In genomic region chr4:113222006-113222405, GRCh38 we compare ENCODE assay signal across 23 cellular contexts.
DNase-seq lines count a peak whose midpoint lies in the region; ATAC-seq and TF ChIP-seq lines count a peak whose summit lies in the region.
"Had no signal": no experiment of that assay in that cellular context is flagged by ENCODE, and none has a peak within 500 bp of the region (broad histone marks: within the 10 kb centered on the region; RNA-seq: fewer than 3 reads in every experiment).

No MANE protein-coding gene starts in this region.

- no peak overlapping the region for H3K9ac ChIP-seq in GM23248
- no peak overlapping the region for H3K9ac ChIP-seq in mesenchymal stem cell (ENCODE audit: low read length)

- no peak overlapping the region for H3K14ac ChIP-seq in mesenchymal stem cell (ENCODE audit: low read length in 2 of 2)

- no peaks in the 10 kb centered on the region for H3K36me3 ChIP-seq in ACC112 (ENCODE audit: insufficient read depth, low read length)
- no peaks in the 10 kb centered on the region for H3K36me3 ChIP-seq in GM23248 (ENCODE audit: low read depth)
- no peaks in the 10 kb centered on the region for H3K36me3 ChIP-seq in mesenchymal stem cell (ENCODE audit: control insufficient read depth in 1 of 2, insufficient read depth in 2 of 2, low read depth in 1 of 2, low read length in 2 of 2)
- peaks cover 0 to 6% (median 0%) of the 10 kb centered on the region in 3 donors for H3K36me3 ChIP-seq in tibial nerve
- H3K36me3 ChIP-seq: ascending aorta, lower lobe of right lung, suprapubic skin had no signal

- no peak overlapping the region for H3K23ac ChIP-seq in mesenchymal stem cell (ENCODE audit: low read length in 2 of 2)

- peak overlapping the region; percentile 4; the same call in 1 of the 2 replicates for H3K4me3 ChIP-seq in ACC112 (ENCODE audit: low read depth, low read length)
- peak overlapping the region; percentile 8 for H3K4me3 ChIP-seq in GM23248
- H3K4me3 ChIP-seq in mesenchymal stem cell (ENCODE audit: insufficient read depth in 1 of 2, low read depth in 1 of 2, low read length in 2 of 2): no peak overlapping the region
- H3K4me3 ChIP-seq in tibial nerve: no peak overlapping the region
- H3K4me3 ChIP-seq: A549, ascending aorta, GM23338, lower lobe of right lung, suprapubic skin had no signal

- 44 to 45% methylated on average over 2 of the region's 2 CpGs for WGBS in GM23248 (ENCODE audit: low coverage in 1 of 2, low lambda C conversion rate in 2 of 2, missing lambda C conversion rate in 2 of 2), 2 experiments
- 84% methylated on average over 2 of the region's 2 CpGs for WGBS in mesenchymal stem cell
- WGBS in tibial nerve, 2 donors: 73 to 75% methylated on average over 2 of the region's 2 CpGs

- H3K4me1 ChIP-seq in ACC112 (ENCODE audit: control insufficient read depth, insufficient read depth, low read length, unreplicated experiment) (peaks cover 10% of the 10 kb centered on the region), GM23248 (ENCODE audit: insufficient read depth) (peaks cover 28% of the 10 kb centered on the region), mesenchymal stem cell (ENCODE audit: control insufficient read depth, insufficient read depth, low read depth, low read length) (peaks cover 3% of the 10 kb centered on the region), tibial nerve (no peaks in the 10 kb centered on the region)
- H3K4me1 ChIP-seq: A549, ascending aorta, lower lobe of right lung, suprapubic skin had no signal

- H2BK15ac ChIP-seq in mesenchymal stem cell (ENCODE audit: low read depth, poor library complexity, severe bottlenecking): no peak overlapping the region

- no peak overlapping the region for H2BK12ac ChIP-seq in mesenchymal stem cell (ENCODE audit: low read length in 2 of 2)

- no peak overlapping the region for H2BK120ac ChIP-seq in mesenchymal stem cell (ENCODE audit: low read depth, low read length)

- H3K18ac ChIP-seq in mesenchymal stem cell (ENCODE audit: low read depth in 1 of 2, low read length in 2 of 2): no peak overlapping the region

- in situ Hi-C loops in GM23248 (cut with MboI): no loop called here

- H3K79me2 ChIP-seq in ACC112 (ENCODE audit: control insufficient read depth, insufficient read depth, low read length, unreplicated experiment): no peaks in the 10 kb centered on the region
- H3K79me2 ChIP-seq in GM23248 (ENCODE audit: insufficient read depth): no peaks in the 10 kb centered on the region

- no peaks in the 10 kb centered on the region for H3K27me3 ChIP-seq in ACC112 (ENCODE audit: insufficient read depth, low read length)
- H3K27me3 ChIP-seq in GM23248 (replicated peaks; ENCODE audit: insufficient read depth): no peaks in the 10 kb centered on the region
- H3K27me3 ChIP-seq in mesenchymal stem cell (ENCODE audit: control insufficient read depth in 1 of 2, insufficient read depth in 1 of 2, low read length in 2 of 2): no peaks in the 10 kb centered on the region
- H3K27me3 ChIP-seq in tibial nerve: no peaks in the 10 kb centered on the region
- H3K27me3 ChIP-seq: ascending aorta, suprapubic skin had no signal

- H3K27me3 Mint-ChIP-seq in chondrocyte (ENCODE audit: low read depth) (no peaks in the 10 kb centered on the region), type B pancreatic cell (no peaks in the 10 kb centered on the region)
- H3K27me3 Mint-ChIP-seq in stimulated activated memory B cell treated with anti-CD40 and anti-IgM and Interleukin-4, amounts not matched to agents 10 μg/mL and 1 μg/mL and 100 μg/mL, for 72 hours: no peaks in the 10 kb centered on the region
- H3K27me3 Mint-ChIP-seq: naive B cell had no signal

- no peak for ATAC-seq in stimulated activated memory B cell treated with anti-CD40 and anti-IgM and Interleukin-4, amounts not matched to agents 10 μg/mL and 1 μg/mL and 100 μg/mL, for 72 hours
- ATAC-seq: A549, lower lobe of right lung had no signal

- peak overlapping the region; percentile 47 for H2AFZ ChIP-seq in ACC112 (ENCODE audit: low read length, unreplicated experiment)
- H2AFZ ChIP-seq in GM23248: no peak overlapping the region
- no peak overlapping the region for H2AFZ ChIP-seq in mesenchymal stem cell (ENCODE audit: low read depth, low read length)
- H2AFZ ChIP-seq: GM23338 had no signal

- peak overlapping the region; percentile 35 for H2BK5ac ChIP-seq in mesenchymal stem cell (ENCODE audit: low read depth, low read length, poor library complexity, severe bottlenecking)

- H3K9me3 Mint-ChIP-seq in chondrocyte (ENCODE audit: low read depth): peaks cover 16% of the 10 kb centered on the region
- H3K9me3 Mint-ChIP-seq in type B pancreatic cell: no peaks in the 10 kb centered on the region
- no peaks in the 10 kb centered on the region for H3K9me3 Mint-ChIP-seq in stimulated activated memory B cell treated with anti-CD40 and anti-IgM and Interleukin-4, amounts not matched to agents 10 μg/mL and 1 μg/mL and 100 μg/mL, for 72 hours
- H3K9me3 Mint-ChIP-seq: CD8-positive, alpha-beta memory T cell; GM23338 had no signal

- no peak overlapping the region for H3K4me3 Mint-ChIP-seq in chondrocyte (ENCODE audit: unreplicated experiment)
- H3K4me3 Mint-ChIP-seq in type B pancreatic cell: no peak overlapping the region
- H3K4me3 Mint-ChIP-seq in stimulated activated memory B cell treated with anti-CD40 and anti-IgM and Interleukin-4, amounts not matched to agents 10 μg/mL and 1 μg/mL and 100 μg/mL, for 72 hours: no peak overlapping the region
- H3K4me3 Mint-ChIP-seq: CD8-positive, alpha-beta memory T cell; GM23338; naive B cell had no signal

- peaks cover 38% of the 10 kb centered on the region for H3F3A ChIP-seq in GM23248 (ENCODE audit: insufficient read depth)

- TF ChIP-seq POLR2A in tibial nerve (IDR thresholded peaks at IDR 0.05): no peak

- no peak overlapping the region for H4K8ac ChIP-seq in mesenchymal stem cell (ENCODE audit: low read length)

- H3K27ac ChIP-seq in ACC112 (ENCODE audit: low read depth, low read length) (no peak overlapping the region), GM23248 (peak overlapping the region; percentile 58), mesenchymal stem cell (ENCODE audit: low read length, poor library complexity, severe bottlenecking) (peak overlapping the region; percentile 85), tibial nerve (no peak overlapping the region)
- H3K27ac ChIP-seq: A549, ascending aorta, lower lobe of right lung, RWPE1, suprapubic skin had no signal

- H3K9me2 ChIP-seq in GM23248 (ENCODE audit: insufficient read depth): no peaks in the 10 kb centered on the region

- peak overlapping the region; percentile 54 for H3K4me2 ChIP-seq in GM23248 (ENCODE audit: unreplicated experiment)
- H3K4me2 ChIP-seq in mesenchymal stem cell (ENCODE audit: low read length, poor library complexity, severe bottlenecking): no peak overlapping the region
- H3K4me2 ChIP-seq: A549, GM23338 had no signal

- peaks cover 27% of the 10 kb centered on the region for H3K4me1 Mint-ChIP-seq in chondrocyte (ENCODE audit: low read depth)
- H3K4me1 Mint-ChIP-seq in type B pancreatic cell (ENCODE audit: unreplicated experiment): no peaks in the 10 kb centered on the region
- no peaks in the 10 kb centered on the region for H3K4me1 Mint-ChIP-seq in stimulated activated memory B cell treated with anti-CD40 and anti-IgM and Interleukin-4, amounts not matched to agents 10 μg/mL and 1 μg/mL and 100 μg/mL, for 72 hours
- H3K4me1 Mint-ChIP-seq: CD8-positive, alpha-beta memory T cell; naive B cell had no signal

- no peaks in the 10 kb centered on the region for H4K20me1 ChIP-seq in GM23248 (ENCODE audit: insufficient read depth)

- H3K9me3 ChIP-seq in GM23248 (ENCODE audit: low read depth): no peaks in the 10 kb centered on the region
- no peaks in the 10 kb centered on the region for H3K9me3 ChIP-seq in mesenchymal stem cell (ENCODE audit: control insufficient read depth, low read length)
- H3K9me3 ChIP-seq in tibial nerve: no peaks in the 10 kb centered on the region
- H3K9me3 ChIP-seq: A549, ascending aorta, lower lobe of right lung, suprapubic skin had no signal

- H3K79me1 ChIP-seq in mesenchymal stem cell (replicated peaks; ENCODE audit: low read length, poor library complexity, severe bottlenecking): no peaks in the 10 kb centered on the region

- H3K4ac ChIP-seq in mesenchymal stem cell (ENCODE audit: low read depth in 1 of 2, low read length in 2 of 2): no peak overlapping the region

- TF ChIP-seq EP300 in tibial nerve (IDR thresholded peaks at IDR 0.05): no peak

- H3K27ac Mint-ChIP-seq in chondrocyte (ENCODE audit: unreplicated experiment): peak overlapping the region; percentile 55
- H3K27ac Mint-ChIP-seq in type B pancreatic cell: no peak overlapping the region
- H3K27ac Mint-ChIP-seq in stimulated activated memory B cell treated with anti-CD40 and anti-IgM and Interleukin-4, amounts not matched to agents 10 μg/mL and 1 μg/mL and 100 μg/mL, for 72 hours: no peak overlapping the region
- H3K27ac Mint-ChIP-seq: CD8-positive, alpha-beta memory T cell; GM23338; naive B cell had no signal

- peaks cover 2% of the 10 kb centered on the region for H3K36me3 Mint-ChIP-seq in chondrocyte (ENCODE audit: low read depth)
- H3K36me3 Mint-ChIP-seq in type B pancreatic cell: no peaks in the 10 kb centered on the region
- no peaks in the 10 kb centered on the region for H3K36me3 Mint-ChIP-seq in stimulated activated memory B cell treated with anti-CD40 and anti-IgM and Interleukin-4, amounts not matched to agents 10 μg/mL and 1 μg/mL and 100 μg/mL, for 72 hours
- H3K36me3 Mint-ChIP-seq: CD8-positive, alpha-beta memory T cell; naive B cell had no signal

- TF ChIP-seq CTCF in chondrocyte (IDR thresholded peaks at IDR 0.05): no peak
- no peak for TF ChIP-seq CTCF in type B pancreatic cell (conservative IDR thresholded peaks at IDR 0.05)
- no peak for TF ChIP-seq CTCF in tibial nerve (IDR thresholded peaks at IDR 0.05)

- H4K91ac ChIP-seq in mesenchymal stem cell (ENCODE audit: low read length): no peak overlapping the region

- no peak overlapping the region for H2AK5ac ChIP-seq in mesenchymal stem cell (ENCODE audit: low read length, severe bottlenecking)

- DNase-seq in GM23248 (peak; percentile 60), chondrocyte (ENCODE audit: low spot score) (no peak), mesenchymal stem cell (peak; percentile 18), type B pancreatic cell (ENCODE audit: extremely low spot score, unreplicated experiment) (no peak), tibial nerve (ENCODE audit: low spot score in 2 of 2) (no peak)
- DNase-seq in effector CD8-positive, alpha-beta T cell (lab: John Stamatoyannopoulos, UW): no peak
- DNase-seq: activated naive CD4-positive, alpha-beta T cell; CD8-positive, alpha-beta memory T cell; DMS79 treated with DMSO at 0.1 percent for 48 hours; lower lobe of right lung; naive B cell; NCI-H2029; NCI-H446; small intestine; stimulated activated CD8-positive, alpha-beta memory T cell treated with anti-CD3 and anti-CD28 coated beads, Interleukin-4, amount 100 ng/mL, for 48 hours; SW 1271 had no signal

Comparison
In these comparisons a context has a peak if more than half of its experiments do, and no peak if none do; other contexts are left out.
1. H3K27ac ChIP-seq: peak in GM23248 (single experiment) and mesenchymal stem cell (single experiment); none in ACC112 (single experiment) and tibial nerve (0 of 4).
2. H3K4me3 ChIP-seq: peak in ACC112 (single experiment) and GM23248 (single experiment); none in mesenchymal stem cell (0 of 2) and tibial nerve (0 of 4).
3. DNase-seq: peak in GM23248 (single experiment) and mesenchymal stem cell (single experiment); none in chondrocyte (single experiment), effector CD8-positive, alpha-beta T cell (single experiment), type B pancreatic cell (single experiment) and tibial nerve (0 of 2).